8 cellular contexts compared by ENCODE assay signal in genomic region chr3:150545419-150546225, GRCh38. TPM values are rescaled to one million over a fixed set of nuclear protein-coding genes. Genes with fewer than 3 reads are reported as not detected.
A peak's percentile ranks its signal among the peaks of the same experiment; 100 is the strongest.
DNase-seq lines count a peak whose midpoint lies in the region; ATAC-seq and TF ChIP-seq lines count a peak whose summit lies in the region.

No MANE protein-coding gene starts in this region.

- peak overlapping the region; percentile 74 for H3K27ac ChIP-seq in SK-N-MC

- H3K9ac ChIP-seq in SK-N-MC (ENCODE audit: insufficient read length): peak overlapping the region; percentile 93

- H3K9me3 ChIP-seq in SK-N-MC (ENCODE audit: low read depth, low read length): no peaks in the 10 kb centered on the region

- H3K36me3 Mint-ChIP-seq in brain (peaks cover 36% of the 10 kb centered on the region), immature natural killer cell (peaks cover 0 to 3% (median 0%) of the 10 kb centered on the region in 3 donors)

- H3K27me3 Mint-ChIP-seq in brain (peaks cover 14% of the 10 kb centered on the region), immature natural killer cell (ENCODE audit: low read depth in 3 of 3) (peaks cover 4 to 16% (median 11%) of the 10 kb centered on the region in 3 donors)

- H3K9me3 Mint-ChIP-seq in brain: peaks cover 0 to 2% (median 0%) of the 10 kb centered on the region in 5 experiments
- H3K9me3 Mint-ChIP-seq in immature natural killer cell: no peaks in the 10 kb centered on the region

- peak overlapping the region; percentile 93 for H3K4me3 ChIP-seq in SK-N-MC

- H3K27ac Mint-ChIP-seq in brain: peak overlapping the region; percentile 91 to 99 (median 98)
- peak overlapping the region; percentile 96 to 99 (median 98) for H3K27ac Mint-ChIP-seq in immature natural killer cell

- TF ChIP-seq CTCF in brain (conservative IDR thresholded peaks at IDR 0.05): no peak

- peaks cover 60% of the 10 kb centered on the region for H3K36me3 ChIP-seq in SK-N-MC (ENCODE audit: insufficient read depth, low read length)

- peak; percentile 6 for ATAC-seq in HG03103 (IDR thresholded peaks at IDR 0.05; ENCODE audit: low read depth, unreplicated experiment)
- no peak for ATAC-seq in GM19395 (IDR thresholded peaks at IDR 0.05; ENCODE audit: unreplicated experiment)

- H3K4me1 Mint-ChIP-seq in brain (peaks cover 67% of the 10 kb centered on the region), immature natural killer cell (peaks cover 47 to 82% of the 10 kb centered on the region in 2 donors)

- DNase-seq in NCI-H1092 treated with DMSO at 0.1 percent for 48 hours (lab: John Stamatoyannopoulos, UW) (peak; percentile 60), NCI-H1092 (lab: John Stamatoyannopoulos, UW) (no peak), SK-N-MC (ENCODE audit: low read depth, low spot score) (no peak), immature natural killer cell (peak in 1 of 3 donors; percentile 24)
- peak; percentile 5 to 32 (median 6) for DNase-seq in stimulated activated CD4-positive, alpha-beta T cell treated with anti-CD3 and anti-CD28 coated beads, Interleukin-12 subunit alpha, Interleukin-12 subunit beta, amount 100 ng/mL, for 48 hours (ENCODE audit: low read depth in 2 of 3, low spot score in 1 of 3)

- H3K4me3 Mint-ChIP-seq in brain (peak overlapping the region; percentile 90 to 100 (median 98)), immature natural killer cell (peak overlapping the region; percentile 92 to 98 (median 97))

RNA-seq across cellular contexts. Expression of gene SERP1, which starts 0.7 kb away (rescaled TPM):
- polyA plus RNA-seq in brain (ENCODE audit: insufficient read depth, low read depth, low replicate concordance): 57.0 TPM
- polyA plus RNA-seq in immature natural killer cell: 100 to 1,000 TPM; 142 to 187 (median 165) TPM

RNA-seq across cellular contexts. Expression of gene EIF2A, which starts 1.0 kb away (rescaled TPM):
- polyA plus RNA-seq in brain (ENCODE audit: insufficient read depth, low read depth, low replicate concordance): 62.8 TPM
- 10 to 100 TPM; 31.3 to 39.4 (median 35.8) TPM for polyA plus RNA-seq in immature natural killer cell

RNA-seq across cellular contexts. Expression of gene SELENOT, which starts 57.5 kb away (rescaled TPM):
- polyA plus RNA-seq in brain (ENCODE audit: insufficient read depth, low read depth, low replicate concordance) (47.2 TPM), immature natural killer cell (100 to 1,000 TPM; 421 to 768 (median 558) TPM)

Comparison
In these comparisons a context has a peak if more than half of its experiments do, and no peak if none do; other contexts are left out.
1. DNase-seq: peak in NCI-H1092 treated with DMSO at 0.1 percent for 48 hours (single experiment) and stimulated activated CD4-positive, alpha-beta T cell treated with anti-CD3 and anti-CD28 coated beads, Interleukin-12 subunit alpha, Interleukin-12 subunit beta, amount 100 ng/mL, for 48 hours (3 of 3); none in NCI-H1092 (single experiment) and SK-N-MC (single experiment).